12 cellular contexts compared by ENCODE assay signal in genomic region chr7:17625038-17625437, GRCh38.
DNase-seq lines count a peak whose midpoint lies in the region; ATAC-seq and TF ChIP-seq lines count a peak whose summit lies in the region.
"Had no signal": no experiment of that assay in that cellular context is flagged by ENCODE, and none has a peak within 500 bp of the region (broad histone marks: within the 10 kb centered on the region; RNA-seq: fewer than 3 reads in every experiment).

No MANE protein-coding gene starts in this region.

- peaks cover 1% of the 10 kb centered on the region for H3K27me3 Mint-ChIP-seq in endothelial cell (ENCODE audit: unreplicated experiment)

- H3K27ac Mint-ChIP-seq in endothelial cell (ENCODE audit: unreplicated experiment), result no peak overlapping the region
- H3K27ac Mint-ChIP-seq: activated naive CD4-positive, alpha-beta T cell treated with anti-CD3 and anti-CD28 coated beads, Interleukin-2, amount 50 U/mL, for 72 hours had no signal

- H3K9me3 Mint-ChIP-seq in endothelial cell (ENCODE audit: unreplicated experiment), result no peaks in the 10 kb centered on the region

- H3K4me1 Mint-ChIP-seq in endothelial cell (ENCODE audit: unreplicated experiment), result peaks cover 2% of the 10 kb centered on the region

- no peak overlapping the region for H3K4me3 Mint-ChIP-seq in endothelial cell (ENCODE audit: unreplicated experiment)

- H3K36me3 Mint-ChIP-seq in endothelial cell (ENCODE audit: low read depth, unreplicated experiment), result no peaks in the 10 kb centered on the region
- H3K36me3 Mint-ChIP-seq: activated naive CD4-positive, alpha-beta T cell treated with anti-CD3 and anti-CD28 coated beads, Interleukin-2, amount 50 U/mL, for 72 hours had no signal

- no peak for TF ChIP-seq CTCF in endothelial cell (IDR thresholded peaks at IDR 0.05; ENCODE audit: unreplicated experiment)

- DNase-seq in AG08395 (ENCODE audit: low spot score) (peak; percentile 67), HS-5 (ENCODE audit: low read depth) (peak; percentile 68), amniotic epithelial cell (ENCODE audit: low read depth) (peak; percentile 94), hepatic stellate cell (ENCODE audit: low spot score) (peak; percentile 52), SK-N-DZ (ENCODE audit: low spot score) (no peak), NCI-H510A (lab: John Stamatoyannopoulos, UW) (no peak), endothelial cell (ENCODE audit: low spot score) (no peak)
- DNase-seq: NCI-H2227 treated with DMSO at 0.1 percent for 48 hours; stimulated activated CD4-positive, alpha-beta T cell treated with anti-CD3 and anti-CD28 coated beads, Interleukin-4, amount 100 ng/mL, for 1 hour; stimulated activated naive CD4-positive, alpha-beta T cell had no signal

- ATAC-seq in GM21526 (IDR thresholded peaks at IDR 0.05; ENCODE audit: low FRiP score, unreplicated experiment), result no peak
- ATAC-seq: activated naive CD4-positive, alpha-beta T cell treated with anti-CD3 and anti-CD28 coated beads, Interleukin-2, amount 50 U/mL, for 72 hours had no signal

Comparison
In these comparisons a context has a peak if more than half of its experiments do, and no peak if none do; other contexts are left out.
1. DNase-seq: peak in AG08395 (single experiment), HS-5 (single experiment), amniotic epithelial cell (single experiment) and hepatic stellate cell (single experiment); none in SK-N-DZ (single experiment), NCI-H510A (single experiment) and endothelial cell (single experiment).